17 cellular contexts compared by ENCODE assay signal in genomic region chr12:40469736-40470135, GRCh38.
"Had no signal": no experiment of that assay in that cellular context is flagged by ENCODE, and none has a peak within 500 bp of the region (broad histone marks: within the 10 kb centered on the region; RNA-seq: fewer than 3 reads in every experiment).

No MANE protein-coding gene starts in this region.

- H3K36me3 ChIP-seq: brain microvascular endothelial cell had no signal

- H3K27me3 ChIP-seq: brain microvascular endothelial cell had no signal

- H3K27ac ChIP-seq: brain microvascular endothelial cell had no signal

- ATAC-seq: left ventricle myocardium superior; natural killer cell treated with Interleukin-12 subunit alpha and Interleukin-12 subunit beta and Interleukin-15 and Interleukin-18, amount 100 ng/mL, for 72 hours had no signal

- DNase-seq: activated CD4-positive, alpha-beta T cell treated with anti-CD3 and anti-CD28 coated beads, Interleukin-2, amount 50 U/mL, for 1 hour; activated CD8-positive, alpha-beta memory T cell treated with anti-CD3 and anti-CD28 coated beads for 24 hours; activated naive CD4-positive, alpha-beta T cell; activated naive CD8-positive, alpha-beta T cell treated with anti-CD3 and anti-CD28 coated beads, Interleukin-2, amount 10 ng/mL, durations not matched to agents 7 days and 5 days; brain microvascular endothelial cell; effector memory CD4-positive, alpha-beta T cell; foreskin fibroblast; hippocampal formation; kidney; left ventricle myocardium superior; mesenchymal stem cell; stimulated activated CD4-positive, alpha-beta T cell treated with anti-CD3 and anti-CD28 coated beads, Interleukin-15, amount 100 ng/mL, for 24 hours; stimulated activated CD4-positive, alpha-beta T cell treated with anti-CD3 and anti-CD28 coated beads, Interleukin-4, amount 100 ng/mL, for 1 hour; stimulated activated CD8-positive, alpha-beta memory T cell treated with anti-CD3 and anti-CD28 coated beads, Interleukin-4, amount 100 ng/mL, for 48 hours; stimulated activated naive CD4-positive, alpha-beta T cell treated with Interleukin-2 at 50 U/mL for 16 hours; trophoblast cell had no signal
